ENCODE assay signal across 15 cellular contexts in the genomic region with DNA sequence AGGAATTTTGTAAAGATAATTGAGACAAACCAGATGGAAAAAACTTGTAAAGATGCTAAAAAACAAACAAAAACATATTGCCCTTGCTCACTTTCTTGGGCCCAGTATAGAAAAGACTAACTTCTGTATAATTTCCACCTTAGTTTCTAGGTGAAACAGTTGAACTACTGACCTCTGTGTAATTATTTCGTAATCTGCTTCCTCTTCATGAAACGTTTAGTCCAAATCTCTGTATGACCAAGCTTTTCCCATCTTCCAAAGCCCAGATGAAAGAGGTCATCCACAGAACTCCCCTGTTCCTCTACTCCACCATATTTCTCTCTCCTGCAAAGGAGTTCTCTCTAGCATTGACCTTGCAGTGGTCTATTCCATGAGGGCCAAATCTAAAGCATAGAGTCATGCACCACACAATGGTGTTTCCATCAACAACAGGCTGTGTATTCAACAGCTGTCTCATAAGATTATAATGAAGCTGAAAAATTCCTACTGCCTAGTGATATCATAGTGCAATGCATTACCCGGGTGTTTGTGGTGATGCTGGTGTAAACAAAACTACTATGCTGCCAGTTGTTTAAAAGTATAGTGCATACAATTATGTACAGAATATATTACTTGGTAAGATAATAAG.
DNase-seq lines count a peak whose midpoint lies in the region; TF ChIP-seq lines count a peak whose summit lies in the region.
"Had no signal": no experiment of that assay in that cellular context is flagged by ENCODE, and none has a peak within 500 bp of the region (broad histone marks: within the 10 kb centered on the region; RNA-seq: fewer than 3 reads in every experiment).

No MANE protein-coding gene starts in this region.

- no peaks in the 10 kb centered on the region for H3K36me3 Mint-ChIP-seq in endothelial cell (ENCODE audit: low read depth, unreplicated experiment)
- H3K36me3 Mint-ChIP-seq: activated naive CD4-positive, alpha-beta T cell treated with anti-CD3 and anti-CD28 coated beads, Interleukin-2, amount 50 U/mL, for 24 hours; naive B cell; T-cell had no signal

- H3K4me3 Mint-ChIP-seq in endothelial cell (ENCODE audit: unreplicated experiment): no peak overlapping the region
- H3K4me3 Mint-ChIP-seq: activated naive CD4-positive, alpha-beta T cell treated with anti-CD3 and anti-CD28 coated beads, Interleukin-2, amount 50 U/mL, for 24 hours; naive B cell; T-cell had no signal

- no peak overlapping the region for H3K4me3 ChIP-seq in cardiac fibroblast (replicated peaks in 1 of 2; ENCODE audit: low read depth in 2 of 2, low read length in 2 of 2)
- H3K4me3 ChIP-seq: thoracic aorta had no signal

- DNase-seq in H4 (ENCODE audit: low spot score) (peak; percentile 96), NCI-H748 (lab: John Stamatoyannopoulos, UW; ENCODE audit: unreplicated experiment) (peak; percentile 44), cardiac fibroblast (ENCODE audit: low read depth in 2 of 2) (peak; percentile 34 to 63), myocyte (ENCODE audit: low read depth) (peak; percentile 63), Ammon's horn (ENCODE audit: low spot score) (no peak), endothelial cell (ENCODE audit: low spot score) (no peak), KG1 (lab: John Stamatoyannopoulos, UW) (no peak)
- DNase-seq in activated CD4-positive, CD25-positive, alpha-beta regulatory T cell treated with anti-CD3 and anti-CD28 coated beads, Interleukin-2, amount 50 U/mL, for 72 hours: no peak
- DNase-seq: DND-41, kidney glomerular epithelial cell, MM.1S, naive B cell, T-cell had no signal

- H3K27me3 Mint-ChIP-seq in endothelial cell (ENCODE audit: unreplicated experiment): no peaks in the 10 kb centered on the region
- H3K27me3 Mint-ChIP-seq: activated naive CD4-positive, alpha-beta T cell treated with anti-CD3 and anti-CD28 coated beads, Interleukin-2, amount 50 U/mL, for 24 hours; T-cell had no signal

- no peak for TF ChIP-seq CTCF in cardiac fibroblast (IDR thresholded peaks at IDR 0.05; ENCODE audit: low read depth, low read length)
- TF ChIP-seq CTCF in endothelial cell (IDR thresholded peaks at IDR 0.05; ENCODE audit: unreplicated experiment): no peak

- peaks cover 2% of the 10 kb centered on the region for H3K4me1 Mint-ChIP-seq in endothelial cell (ENCODE audit: unreplicated experiment)
- H3K4me1 Mint-ChIP-seq: activated naive CD4-positive, alpha-beta T cell treated with anti-CD3 and anti-CD28 coated beads, Interleukin-2, amount 50 U/mL, for 24 hours; naive B cell; T-cell had no signal

- no peaks in the 10 kb centered on the region for H3K9me3 Mint-ChIP-seq in endothelial cell (ENCODE audit: unreplicated experiment)

- no peak overlapping the region for H3K27ac Mint-ChIP-seq in endothelial cell (ENCODE audit: unreplicated experiment)
- H3K27ac Mint-ChIP-seq: activated naive CD4-positive, alpha-beta T cell treated with anti-CD3 and anti-CD28 coated beads, Interleukin-2, amount 50 U/mL, for 24 hours; naive B cell; T-cell had no signal

Comparison
In these comparisons a context has a peak if more than half of its experiments do, and no peak if none do; other contexts are left out.
1. DNase-seq: peak in H4 (single experiment), NCI-H748 (single experiment), cardiac fibroblast (2 of 2) and myocyte (single experiment); none in Ammon's horn (single experiment), endothelial cell (single experiment), activated CD4-positive, CD25-positive, alpha-beta regulatory T cell treated with anti-CD3 and anti-CD28 coated beads, Interleukin-2, amount 50 U/mL, for 72 hours (single experiment) and KG1 (single experiment).